ENCODE assay signal across 8 cellular contexts in genomic region chr19:13953021-13953531, GRCh38. TPM values are rescaled to one million over a fixed set of nuclear protein-coding genes. Genes with fewer than 3 reads are reported as not detected.
DNase-seq lines count a peak whose midpoint lies in the region; ATAC-seq and TF ChIP-seq lines count a peak whose summit lies in the region.

No MANE protein-coding gene starts in this region.

- peaks cover 17 to 39% (median 39%) of the 10 kb centered on the region in 3 donors for H3K4me1 ChIP-seq in skeletal muscle tissue (ENCODE audit: control insufficient read depth in 3 of 3, insufficient read depth in 3 of 3, low read length in 3 of 3)

- in situ Hi-C loops in astrocyte of the spinal cord (cut with HindIII; ENCODE audit: low sequenced_read_pairs) = no loop called here

- peak; percentile 14 for TF ChIP-seq CTCF in astrocyte of the spinal cord (IDR thresholded peaks at IDR 0.05; ENCODE audit: low read depth, low read length)

- peak overlapping the region; percentile 79 for H3K4me3 ChIP-seq in astrocyte of the spinal cord (ENCODE audit: low read depth, low read length)
- H3K4me3 ChIP-seq in iPS-11a (ENCODE audit: low read depth, low read length) = peak overlapping the region; percentile 70
- peak overlapping the region; percentile 80 to 86 (median 83) for H3K4me3 ChIP-seq in skeletal muscle tissue (ENCODE audit: low read length in 3 of 3)

- H3K27ac ChIP-seq in KOPT-K1 (ENCODE audit: low read depth, low read length, poor library complexity, severe bottlenecking) (peak overlapping the region; percentile 92), skeletal muscle tissue (ENCODE audit: low read depth, low read length) (no peak overlapping the region)

- DNase-seq in CD1c-positive myeloid dendritic cell (ENCODE audit: extremely low spot score) (peak; percentile 27), astrocyte of the spinal cord (ENCODE audit: low read depth, low spot score) (peak; percentile 46), NCI-H1694 treated with DMSO at 0.1 percent for 48 hours (lab: John Stamatoyannopoulos, UW) (no peak)
- no peak for DNase-seq in activated effector memory CD4-positive, alpha-beta T cell treated with anti-CD3 and anti-CD28 coated beads, Interleukin-2, amount 50 U/mL, for 16 hours

- no peaks in the 10 kb centered on the region for H3K27me3 ChIP-seq in skeletal muscle tissue (ENCODE audit: control insufficient read depth in 3 of 3, insufficient read depth in 3 of 3, low read length in 3 of 3)

- ATAC-seq in HG02870 (IDR thresholded peaks at IDR 0.05; ENCODE audit: unreplicated experiment) = no peak

- H3K9ac ChIP-seq in skeletal muscle tissue (ENCODE audit: low read depth in 1 of 3, low read length in 3 of 3) = peak overlapping the region; percentile 70 to 82 (median 81)

- H3K9me3 ChIP-seq in KOPT-K1 (ENCODE audit: insufficient read depth, low read length, poor library complexity, severe bottlenecking) = no peaks in the 10 kb centered on the region
- no peaks in the 10 kb centered on the region for H3K9me3 ChIP-seq in skeletal muscle tissue (ENCODE audit: control insufficient read depth in 3 of 3, low read length in 3 of 3)

- H3K36me3 ChIP-seq in KOPT-K1 (ENCODE audit: insufficient read depth, low read length) = peaks cover 45% of the 10 kb centered on the region
- peaks cover 15 to 29% (median 24%) of the 10 kb centered on the region in 3 donors for H3K36me3 ChIP-seq in skeletal muscle tissue (ENCODE audit: control insufficient read depth in 3 of 3, insufficient read depth in 3 of 3, low read length in 3 of 3)

RNA-seq across cellular contexts. Expression of gene DCAF15, which starts 0.8 kb away (rescaled TPM):
- total RNA-seq in skeletal muscle tissue = 6.3 TPM

RNA-seq across cellular contexts. Expression of gene PODNL1, which starts 14.9 kb away (rescaled TPM):
- total RNA-seq in skeletal muscle tissue = not detected

RNA-seq across cellular contexts. Expression of gene CC2D1A, which starts 47.1 kb away (rescaled TPM):
- total RNA-seq in skeletal muscle tissue = 2.1 TPM

RNA-seq across cellular contexts. Expression of gene BRME1, which starts 47.2 kb away (rescaled TPM):
- total RNA-seq in skeletal muscle tissue = 1.6 TPM

RNA-seq across cellular contexts. Expression of gene RFX1, which starts 53.0 kb away (rescaled TPM):
- 4.7 TPM for total RNA-seq in skeletal muscle tissue

Comparison
In these comparisons a context has a peak if more than half of its experiments do, and no peak if none do; other contexts are left out.
1. DNase-seq: peak in CD1c-positive myeloid dendritic cell (single experiment) and astrocyte of the spinal cord (single experiment); none in activated effector memory CD4-positive, alpha-beta T cell treated with anti-CD3 and anti-CD28 coated beads, Interleukin-2, amount 50 U/mL, for 16 hours (single experiment) and NCI-H1694 treated with DMSO at 0.1 percent for 48 hours (single experiment).
2. Peak in every context shown above with its lines, with median percentiles within 50 percentile points of each other: H3K4me3 ChIP-seq.